22 cellular contexts compared by ENCODE assay signal in genomic region chr18:38077219-38077618, GRCh38.
DNase-seq lines count a peak whose midpoint lies in the region; ATAC-seq and TF ChIP-seq lines count a peak whose summit lies in the region.
"Had no signal": no experiment of that assay in that cellular context is flagged by ENCODE, and none has a peak within 500 bp of the region (broad histone marks: within the 10 kb centered on the region; RNA-seq: fewer than 3 reads in every experiment).

No MANE protein-coding gene starts in this region.

- H3K4me1 ChIP-seq in DND-41 (ENCODE audit: insufficient read depth, low read length), result no peaks in the 10 kb centered on the region
- no peaks in the 10 kb centered on the region for H3K4me1 ChIP-seq in thyroid gland
- H3K4me1 ChIP-seq: gastrocnemius medialis, lower lobe of right lung, sigmoid colon, tibial artery had no signal

- no peaks in the 10 kb centered on the region for H3K79me2 ChIP-seq in DND-41 (ENCODE audit: insufficient read depth, low read length)

- H3K4me2 ChIP-seq in DND-41 (ENCODE audit: insufficient read depth, low read length), result no peak overlapping the region

- DNase-seq in DND-41 (peak; percentile 12), M059J (ENCODE audit: low read depth) (peak; percentile 4), astrocyte of the hippocampus (ENCODE audit: low read depth, low spot score) (peak; percentile 32), kidney epithelial cell (ENCODE audit: low read depth) (peak; percentile 4), RWPE1 (ENCODE audit: low spot score) (no peak), thyroid gland (no peak)
- DNase-seq: activated CD4-positive, alpha-beta T cell treated with anti-CD3 and anti-CD28 coated beads, Interleukin-2, amount 50 U/mL, for 1 hour; activated effector memory CD4-positive, alpha-beta T cell treated with anti-CD3 and anti-CD28 coated beads, Interleukin-2, amount 50 U/mL, for 16 hours; caudate nucleus; CD4-positive, alpha-beta memory T cell; erythroblast; gastrocnemius medialis; GOT3; lower lobe of right lung; NCI-H1930; SHP77; sigmoid colon; stimulated activated naive CD4-positive, alpha-beta T cell; T-cell; tibial artery had no signal

- H3K4me3 ChIP-seq in DND-41 (ENCODE audit: low read depth in 1 of 2, low read length in 2 of 2), result no peak overlapping the region
- no peak overlapping the region for H3K4me3 ChIP-seq in kidney epithelial cell (ENCODE audit: low read depth, low read length)
- no peak overlapping the region for H3K4me3 ChIP-seq in thyroid gland (replicated peaks in 1 of 3)
- H3K4me3 ChIP-seq: gastrocnemius medialis, lower lobe of right lung, sigmoid colon, tibial artery had no signal

- CTCF ChIA-PET in RWPE1 (lab: Yijun Ruan, JAX), result no interaction called here

- ATAC-seq in DND-41 (ENCODE audit: insufficient read depth, low read depth) (peak; percentile 57; the same call in 1 of the 3 replicates), GM21447 (IDR thresholded peaks at IDR 0.05; ENCODE audit: unreplicated experiment) (no peak), HG03432 (IDR thresholded peaks at IDR 0.05; ENCODE audit: unreplicated experiment) (no peak)
- ATAC-seq: lower lobe of right lung, T-cell had no signal

- POLR2A ChIA-PET in RWPE1 (lab: Yijun Ruan, JAX; ENCODE audit: low non-redundant PET), result no interaction called here

- no peak for TF ChIP-seq POLR2A in thyroid gland (IDR thresholded peaks at IDR 0.05)

- no peak for TF ChIP-seq CTCF in DND-41 (IDR thresholded peaks at IDR 0.05; ENCODE audit: borderline replicate concordance, extremely low read depth, low read length, poor library complexity, severe bottlenecking)
- TF ChIP-seq CTCF in kidney epithelial cell (IDR thresholded peaks at IDR 0.05; ENCODE audit: insufficient read depth, low read length, poor library complexity, severe bottlenecking), result no peak
- TF ChIP-seq CTCF in RWPE1 (conservative IDR thresholded peaks at IDR 0.05; ENCODE audit: low read depth), result no peak
- TF ChIP-seq CTCF in thyroid gland (IDR thresholded peaks at IDR 0.05), result no peak

- H3K36me3 ChIP-seq in DND-41 (ENCODE audit: insufficient read depth, low read length) (no peaks in the 10 kb centered on the region), kidney epithelial cell (ENCODE audit: control insufficient read depth, insufficient read depth, low read length) (no peaks in the 10 kb centered on the region), thyroid gland (no peaks in the 10 kb centered on the region)
- H3K36me3 ChIP-seq: gastrocnemius medialis, lower lobe of right lung, sigmoid colon, tibial artery had no signal

- no peak overlapping the region for H3K9ac ChIP-seq in DND-41 (ENCODE audit: low read depth, low read length)

- H3K9me3 ChIP-seq in DND-41 (ENCODE audit: insufficient read depth, low read length, severe bottlenecking), result no peaks in the 10 kb centered on the region
- H3K9me3 ChIP-seq in thyroid gland, result no peaks in the 10 kb centered on the region
- H3K9me3 ChIP-seq: gastrocnemius medialis, lower lobe of right lung, tibial artery had no signal

- H4K20me1 ChIP-seq in DND-41 (ENCODE audit: insufficient read depth, low read length), result no peaks in the 10 kb centered on the region

- WGBS in thyroid gland, 2 donors, result 17 to 28% methylated on average over 3 of the region's 3 CpGs

- intact Hi-C loops in thyroid gland (cut with DNase I), result no loop called here

- H2AFZ ChIP-seq in DND-41 (ENCODE audit: low read depth, low read length), result no peak overlapping the region

- H3K27me3 ChIP-seq in DND-41 (ENCODE audit: insufficient read depth, low read length, poor library complexity) (no peaks in the 10 kb centered on the region), kidney epithelial cell (ENCODE audit: control insufficient read depth, insufficient read depth, low read length) (no peaks in the 10 kb centered on the region), thyroid gland (no peaks in the 10 kb centered on the region)
- H3K27me3 ChIP-seq: gastrocnemius medialis, sigmoid colon, tibial artery had no signal

- H3K27ac ChIP-seq in DND-41 (ENCODE audit: low read length) (no peak overlapping the region), RWPE1 (no peak overlapping the region), thyroid gland (no peak overlapping the region)
- H3K27ac ChIP-seq: gastrocnemius medialis, lower lobe of right lung, sigmoid colon, tibial artery had no signal

Comparison
In these comparisons a context has a peak if more than half of its experiments do, and no peak if none do; other contexts are left out.
1. DNase-seq: peak in DND-41 (single experiment), M059J (single experiment), astrocyte of the hippocampus (single experiment) and kidney epithelial cell (single experiment); none in RWPE1 (single experiment) and thyroid gland (0 of 2).